ENCODE assay signal across 29 cellular contexts in the genomic region with DNA sequence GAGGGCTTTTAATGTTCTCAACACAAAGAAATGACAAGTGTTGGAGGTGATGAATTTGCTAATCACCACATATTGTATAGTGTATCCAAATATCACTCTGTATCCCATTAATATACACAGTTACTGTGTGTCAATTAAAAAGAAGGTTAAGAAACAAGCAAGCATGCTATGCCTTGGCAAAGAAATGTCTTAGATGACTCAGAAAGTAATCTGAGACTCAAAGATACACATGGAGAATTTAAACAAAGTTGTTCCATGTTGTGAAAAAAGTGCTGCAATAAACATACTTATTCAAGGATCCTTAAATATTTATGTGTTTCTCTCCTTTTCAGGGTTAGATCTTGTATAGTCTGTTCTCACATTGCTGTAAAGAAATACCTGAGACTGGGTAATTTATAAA.
DNase-seq lines count a peak whose midpoint lies in the region; ATAC-seq, FAIRE-seq and TF ChIP-seq lines count a peak whose summit lies in the region.
"Had no signal": no experiment of that assay in that cellular context is flagged by ENCODE, and none has a peak within 500 bp of the region (broad histone marks: within the 10 kb centered on the region; RNA-seq: fewer than 3 reads in every experiment).

No MANE protein-coding gene starts in this region.

- H3K27me3 ChIP-seq in DND-41 (ENCODE audit: insufficient read depth, low read length, poor library complexity) (no peaks in the 10 kb centered on the region), PC-3 (ENCODE audit: low read length) (no peaks in the 10 kb centered on the region), bronchial epithelial cell (ENCODE audit: control insufficient read depth, insufficient read depth, low read length) (no peaks in the 10 kb centered on the region), brain microvascular endothelial cell (replicated peaks) (no peaks in the 10 kb centered on the region), heart left ventricle (peaks cover 0 to 8% (median 0%) of the 10 kb centered on the region in 9 donors)
- H3K27me3 ChIP-seq: BLaER1 treated with 17β-estradiol and CSF1 and Interleukin-3, amounts not matched to agents 10 nM and 100 nM; Peyer's patch had no signal

- H3K9me3 ChIP-seq in DND-41 (ENCODE audit: insufficient read depth, low read length, severe bottlenecking) = peaks cover 6% of the 10 kb centered on the region
- no peaks in the 10 kb centered on the region for H3K9me3 ChIP-seq in PC-3 (ENCODE audit: low read length)
- no peaks in the 10 kb centered on the region for H3K9me3 ChIP-seq in heart left ventricle
- H3K9me3 ChIP-seq: BLaER1 treated with 17β-estradiol and CSF1 and Interleukin-3, amounts not matched to agents 10 nM and 100 nM; Peyer's patch; SK-N-SH had no signal

- POLR2A ChIA-PET in PC-3 (lab: Charles Lee; ENCODE audit: unreplicated experiment) = no interaction called here

- H3K27ac ChIP-seq in DND-41 (ENCODE audit: low read length) = peak overlapping the region; percentile 80; the same call in 1 of the 2 replicates
- H3K27ac ChIP-seq in PC-3 (ENCODE audit: low read length) = no peak overlapping the region
- no peak overlapping the region for H3K27ac ChIP-seq in brain microvascular endothelial cell
- H3K27ac ChIP-seq in heart left ventricle = no peak overlapping the region
- H3K27ac ChIP-seq: BLaER1 treated with 17β-estradiol and CSF1 and Interleukin-3, amounts not matched to agents 10 nM and 100 nM; Peyer's patch had no signal

- intact Hi-C loops in PC-3 (cut with micrococcal nuclease) = no loop called here
- intact Hi-C loops in heart left ventricle (cut with DNase I) = loop anchor here (5.0 to 10.0 kb wide), 9 partner anchors 148 to 1702 kb away; no protein-coding TSS in a partner anchor

- peaks cover 65% of the 10 kb centered on the region for H3K4me1 ChIP-seq in DND-41 (ENCODE audit: insufficient read depth, low read length)
- no peaks in the 10 kb centered on the region for H3K4me1 ChIP-seq in PC-3 (ENCODE audit: insufficient read depth, low read length)
- peaks cover 0 to 1% (median 0%) of the 10 kb centered on the region in 12 donors for H3K4me1 ChIP-seq in heart left ventricle
- H3K4me1 ChIP-seq: BLaER1 treated with 17β-estradiol and CSF1 and Interleukin-3, amounts not matched to agents 10 nM and 100 nM; Peyer's patch had no signal

- no peak for ATAC-seq in DND-41 (ENCODE audit: insufficient read depth, low read depth)
- ATAC-seq in PC-3 = no peak
- ATAC-seq in heart left ventricle = no peak
- ATAC-seq: HepG2, K562 had no signal

- H3F3A ChIP-seq in PC-3 (ENCODE audit: low read length, unreplicated experiment) = no peaks in the 10 kb centered on the region

- TF ChIP-seq CTCF in DND-41 (IDR thresholded peaks at IDR 0.05; ENCODE audit: borderline replicate concordance, extremely low read depth, low read length, poor library complexity, severe bottlenecking) = no peak
- TF ChIP-seq CTCF in PC-3 (conservative IDR thresholded peaks at IDR 0.05; ENCODE audit: low read depth, low read length) = no peak
- TF ChIP-seq CTCF in bronchial epithelial cell (IDR thresholded peaks at IDR 0.05; ENCODE audit: insufficient read depth, low read length, severe bottlenecking) = no peak
- TF ChIP-seq CTCF in fibroblast of mammary gland (conservative IDR thresholded peaks at IDR 0.05; ENCODE audit: control insufficient read depth, insufficient read depth, low read depth, low read length) = no peak
- no peak for TF ChIP-seq CTCF in brain microvascular endothelial cell (IDR thresholded peaks at IDR 0.05; ENCODE audit: low read depth, low read length, missing control alignments)
- no peak for TF ChIP-seq CTCF in heart left ventricle (IDR thresholded peaks at IDR 0.05)

- no peak for TF ChIP-seq POLR2A in heart left ventricle (IDR thresholded peaks at IDR 0.05)

- H3K36me3 ChIP-seq in DND-41 (ENCODE audit: insufficient read depth, low read length) (no peaks in the 10 kb centered on the region), PC-3 (ENCODE audit: low read depth, low read length) (no peaks in the 10 kb centered on the region), bronchial epithelial cell (ENCODE audit: control insufficient read depth, insufficient read depth, low read length) (no peaks in the 10 kb centered on the region), brain microvascular endothelial cell (replicated peaks) (no peaks in the 10 kb centered on the region), heart left ventricle (no peaks in the 10 kb centered on the region)
- H3K36me3 ChIP-seq: BLaER1 treated with 17β-estradiol and CSF1 and Interleukin-3, amounts not matched to agents 10 nM and 100 nM; Peyer's patch had no signal

- H3K4me2 ChIP-seq in DND-41 (ENCODE audit: insufficient read depth, low read length) = no peak overlapping the region
- H3K4me2 ChIP-seq in PC-3 (ENCODE audit: low read length) = no peak overlapping the region
- H3K4me2 ChIP-seq: BLaER1 treated with 17β-estradiol and CSF1 and Interleukin-3, amounts not matched to agents 10 nM and 100 nM; SK-N-SH had no signal

- H3K4me3 ChIP-seq in DND-41 (ENCODE audit: low read depth in 1 of 2, low read length in 2 of 2) (no peak overlapping the region), PC-3 (ENCODE audit: low read length) (no peak overlapping the region), bronchial epithelial cell (ENCODE audit: low read depth, low read length) (no peak overlapping the region), fibroblast of mammary gland (ENCODE audit: control insufficient read depth, low read depth, low read length) (no peak overlapping the region), brain microvascular endothelial cell (ENCODE audit: low read depth, low read length) (no peak overlapping the region), heart left ventricle (no peak overlapping the region)
- H3K4me3 ChIP-seq: BLaER1 treated with 17β-estradiol and CSF1 and Interleukin-3, amounts not matched to agents 10 nM and 100 nM; K562; Peyer's patch had no signal

- DNase-seq in DND-41 (no peak), PC-3 (peak; percentile 33), bronchial epithelial cell (ENCODE audit: low read depth) (peak; percentile 41), fibroblast of mammary gland (ENCODE audit: low read depth) (peak; percentile 47), NCI-H1105 treated with DMSO at 0.1 percent for 48 hours (lab: John Stamatoyannopoulos, UW) (no peak), NCI-H2081 (lab: John Stamatoyannopoulos, UW) (no peak), brain microvascular endothelial cell (no peak), heart left ventricle (no peak)
- DNase-seq: CD4-positive, alpha-beta T cell; DMS53; EL; GF-D8; Kasumi-1; MM.1S; NCI-H1417 treated with DMSO at 0.1 percent for 48 hours; NCI-H1694 treated with DMSO at 0.1 percent for 48 hours; NCI-H2081 treated with DMSO at 0.1 percent for 48 hours; NCI-H2171; NCI-H226; NCI-H510A; NCI-H69; Peyer's patch; SK-N-SH; SW 1271 had no signal

- H3K79me2 ChIP-seq in DND-41 (ENCODE audit: insufficient read depth, low read length) (peaks cover 1% of the 10 kb centered on the region; the same call in 1 of the 2 replicates), PC-3 (ENCODE audit: low read length) (no peaks in the 10 kb centered on the region)

- in situ Hi-C loops in brain microvascular endothelial cell (cut with HindIII; ENCODE audit: low pct_ligation_motif_present, low sequenced_read_pairs) = no loop called here

- no TSS peak for BruUV-seq in PC-3 (replicated peaks; lab: Mats Ljungman, UMichigan)

- H2AFZ ChIP-seq in DND-41 (ENCODE audit: low read depth, low read length) (no peak overlapping the region), PC-3 (ENCODE audit: low read length) (no peak overlapping the region)

- H3K9me2 ChIP-seq in PC-3 (replicated peaks; ENCODE audit: low read length) = no peaks in the 10 kb centered on the region
- H3K9me2 ChIP-seq: SK-N-SH had no signal

- H3K9ac ChIP-seq in DND-41 (ENCODE audit: low read depth, low read length) (no peak overlapping the region), PC-3 (ENCODE audit: low read length) (no peak overlapping the region)
- H3K9ac ChIP-seq: BLaER1 treated with 17β-estradiol and CSF1 and Interleukin-3, amounts not matched to agents 10 nM and 100 nM; SK-N-SH had no signal

- no peaks in the 10 kb centered on the region for H4K20me1 ChIP-seq in DND-41 (ENCODE audit: insufficient read depth, low read length)
- no peaks in the 10 kb centered on the region for H4K20me1 ChIP-seq in PC-3 (ENCODE audit: low read length)
- H4K20me1 ChIP-seq: BLaER1 treated with 17β-estradiol and CSF1 and Interleukin-3, amounts not matched to agents 10 nM and 100 nM had no signal

- no peak for FAIRE-seq in bronchial epithelial cell (lab: Jason Lieb, UNC)
- FAIRE-seq: D721Med, GM12891, HepG2, K562 had no signal

- CTCF ChIA-PET in PC-3 (lab: Charles Lee) = no interaction called here

Comparison
In these comparisons a context has a peak if more than half of its experiments do, and no peak if none do; other contexts are left out.
1. DNase-seq: peak in PC-3 (single experiment), bronchial epithelial cell (single experiment) and fibroblast of mammary gland (single experiment); none in DND-41 (single experiment), NCI-H1105 treated with DMSO at 0.1 percent for 48 hours (single experiment), NCI-H2081 (0 of 2), brain microvascular endothelial cell (single experiment) and heart left ventricle (0 of 5).